14 cellular contexts compared by ENCODE assay signal in genomic region chr3:195082811-195083210, GRCh38.
"Had no signal": no experiment of that assay in that cellular context is flagged by ENCODE, and none has a peak within 500 bp of the region (broad histone marks: within the 10 kb centered on the region; RNA-seq: fewer than 3 reads in every experiment).

No MANE protein-coding gene starts in this region.

- H3K27ac Mint-ChIP-seq: activated naive CD4-positive, alpha-beta T cell treated with anti-CD3 and anti-CD28 coated beads, Interleukin-2, amount 10 ng/mL, durations not matched to agents 7 days and 5 days had no signal

- H3K4me3 Mint-ChIP-seq: activated naive CD4-positive, alpha-beta T cell treated with anti-CD3 and anti-CD28 coated beads, Interleukin-2, amount 10 ng/mL, durations not matched to agents 7 days and 5 days had no signal

- H3K27me3 Mint-ChIP-seq: activated naive CD4-positive, alpha-beta T cell treated with anti-CD3 and anti-CD28 coated beads, Interleukin-2, amount 10 ng/mL, durations not matched to agents 7 days and 5 days had no signal

- DNase-seq: activated CD4-positive, alpha-beta T cell treated with anti-CD3 and anti-CD28 coated beads for 1 hour; activated CD4-positive, alpha-beta T cell treated with anti-CD3 and anti-CD28 coated beads, Interleukin-2, amount 50 U/mL, for 4 hours; activated naive CD4-positive, alpha-beta T cell treated with anti-CD3 and anti-CD28 coated beads, Interleukin-2, amount 10 ng/mL, durations not matched to agents 7 days and 5 days; caudate nucleus; colonic mucosa; hypothalamus; midbrain; SK-N-SH; stimulated activated CD4-positive, alpha-beta T cell treated with anti-CD3 and anti-CD28 coated beads, Interleukin-4, amount 100 ng/mL, for 4 hours; stimulated activated CD8-positive, alpha-beta memory T cell treated with anti-CD3 and anti-CD28 coated beads, Interleukin-4, amount 100 ng/mL, for 48 hours; stimulated activated naive CD4-positive, alpha-beta T cell treated with Interleukin-2 at 50 U/mL for 16 hours; substantia nigra; T-helper 1 cell; trophoblast cell had no signal

- H3K9me3 Mint-ChIP-seq: activated naive CD4-positive, alpha-beta T cell treated with anti-CD3 and anti-CD28 coated beads, Interleukin-2, amount 10 ng/mL, durations not matched to agents 7 days and 5 days had no signal

- H3K36me3 Mint-ChIP-seq: activated naive CD4-positive, alpha-beta T cell treated with anti-CD3 and anti-CD28 coated beads, Interleukin-2, amount 10 ng/mL, durations not matched to agents 7 days and 5 days had no signal
